ENCODE assay signal across 15 cellular contexts in the genomic region with DNA sequence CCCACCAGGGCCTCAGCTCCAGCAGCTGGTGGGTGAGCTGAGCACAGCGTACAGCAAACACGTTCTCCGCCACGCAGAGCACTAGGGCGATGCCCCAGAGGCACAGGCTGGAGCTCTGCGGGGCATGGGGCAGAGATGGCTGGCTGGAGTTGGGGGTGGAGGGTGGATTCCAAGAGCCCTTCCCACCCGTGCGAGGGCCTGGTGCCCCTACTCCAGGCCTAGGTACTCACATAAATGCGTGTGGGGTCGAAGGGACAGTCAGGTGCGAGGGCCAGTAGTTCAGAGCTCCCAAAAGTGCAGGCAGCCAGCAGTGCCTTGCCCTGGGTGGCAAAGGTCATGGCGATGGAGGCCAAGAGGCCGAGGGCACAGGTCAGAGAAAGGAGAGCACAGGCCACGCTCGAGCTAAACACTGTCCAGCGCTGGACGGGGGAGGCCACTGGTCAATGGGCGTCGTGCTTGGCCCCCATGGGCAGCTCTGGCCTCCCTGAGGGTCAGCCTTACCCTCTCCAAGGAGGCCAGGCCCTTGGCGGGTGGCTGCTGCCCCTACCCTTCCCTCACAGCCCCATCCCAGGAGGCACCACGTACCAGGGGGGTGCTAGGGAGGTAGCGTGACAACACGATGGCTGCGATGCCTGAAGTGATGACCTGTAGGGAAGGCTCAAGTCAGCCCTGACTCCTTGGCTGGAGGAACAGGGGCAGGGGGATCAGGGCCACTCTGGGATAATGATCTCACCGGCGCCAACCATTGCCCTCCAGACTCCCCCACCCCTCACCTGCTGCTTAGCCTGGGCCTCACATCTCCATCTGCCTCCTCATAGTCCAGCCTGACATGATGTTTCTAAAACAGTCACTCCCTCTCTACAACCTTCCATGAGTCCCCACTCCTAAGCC. TPM values are rescaled to one million over a fixed set of nuclear protein-coding genes. Genes with fewer than 3 reads are reported as not detected.
"Had no signal": no experiment of that assay in that cellular context is flagged by ENCODE, and none has a peak within 500 bp of the region (broad histone marks: within the 10 kb centered on the region; RNA-seq: fewer than 3 reads in every experiment).

No MANE protein-coding gene starts in this region.

- H3K9ac ChIP-seq: parathyroid adenoma had no signal

- H3K4me1 ChIP-seq: parathyroid adenoma had no signal

- H3K9me3 Mint-ChIP-seq: activated CD4-positive, alpha-beta memory T cell treated with anti-CD3 and anti-CD28 coated beads for 36 hours; activated T-cell treated with anti-CD3 and anti-CD28 coated beads, Interleukin-2, amount 50 U/mL, for 72 hours; memory B cell had no signal

- H3K4me3 Mint-ChIP-seq: activated CD4-positive, alpha-beta memory T cell treated with anti-CD3 and anti-CD28 coated beads for 36 hours; activated T-cell treated with anti-CD3 and anti-CD28 coated beads, Interleukin-2, amount 50 U/mL, for 72 hours; endodermal cell; memory B cell had no signal

- DNase-seq: activated CD4-positive, alpha-beta memory T cell treated with anti-CD3 and anti-CD28 coated beads for 36 hours; activated naive CD4-positive, alpha-beta T cell treated with Interleukin-2 at 50 U/mL for 16 hours; activated T-cell treated with anti-CD3 and anti-CD28 coated beads, Interleukin-2, amount 50 U/mL, for 72 hours; amniotic stem cell; endodermal cell; erythroblast; Right ventricle myocardium superior; small intestine; stimulated activated CD4-positive, alpha-beta T cell treated with anti-CD3 and anti-CD28 coated beads, Interleukin-1b, Interleukin-23, amount 100 ng/mL, for 48 hours; stimulated activated naive CD4-positive, alpha-beta T cell; trophoblast cell had no signal

- H3K36me3 Mint-ChIP-seq: activated CD4-positive, alpha-beta memory T cell treated with anti-CD3 and anti-CD28 coated beads for 36 hours had no signal

- FAIRE-seq: small intestine had no signal

- H2AFZ ChIP-seq: parathyroid adenoma had no signal

- H3K79me2 ChIP-seq: parathyroid adenoma had no signal

- ATAC-seq: activated T-cell treated with anti-CD3 and anti-CD28 coated beads, Interleukin-2, amount 50 U/mL, for 72 hours had no signal

- H3K27ac Mint-ChIP-seq: activated CD4-positive, alpha-beta memory T cell treated with anti-CD3 and anti-CD28 coated beads for 36 hours; activated T-cell treated with anti-CD3 and anti-CD28 coated beads, Interleukin-2, amount 50 U/mL, for 72 hours; endodermal cell; memory B cell had no signal

- H3K27ac ChIP-seq: parathyroid adenoma had no signal

- H3K4me1 Mint-ChIP-seq: endodermal cell had no signal

RNA-seq across cellular contexts. Expression of a gene that starts 5.6 kb away (rescaled TPM):
- polyA plus RNA-seq: neural cell had no signal

RNA-seq across cellular contexts. Expression of a gene that starts 9.3 kb away (rescaled TPM):
- total RNA-seq: dermis microvascular lymphatic vessel endothelial cell, Right ventricle myocardium superior had no signal

RNA-seq across cellular contexts. Expression of a gene that starts 24.9 kb away (rescaled TPM):
- total RNA-seq: activated CD4-positive, alpha-beta memory T cell treated with anti-CD3 and anti-CD28 coated beads for 36 hours; activated T-cell treated with anti-CD3 and anti-CD28 coated beads, Interleukin-2, amount 50 U/mL, for 72 hours had no signal
